ENCODE assay signal across 10 cellular contexts in genomic region chr10:132389631-132390454, GRCh38. TPM values are rescaled to one million over a fixed set of nuclear protein-coding genes. Genes with fewer than 3 reads are reported as not detected.
DNase-seq lines count a peak whose midpoint lies in the region; ATAC-seq and TF ChIP-seq lines count a peak whose summit lies in the region.
"Had no signal": no experiment of that assay in that cellular context is flagged by ENCODE, and none has a peak within 500 bp of the region (broad histone marks: within the 10 kb centered on the region; RNA-seq: fewer than 3 reads in every experiment).

No MANE protein-coding gene starts in this region.

- H3K27ac ChIP-seq in spleen = peak overlapping the region in 5 of 8 donors; percentile 61 to 82 (median 72)
- H3K27ac ChIP-seq: C4-2B, gastrocnemius medialis had no signal

- H3K4me3 ChIP-seq in spleen = no peak overlapping the region

- peak; percentile 8 for DNase-seq in activated CD8-positive, alpha-beta memory T cell treated with anti-CD3 and anti-CD28 coated beads, Interleukin-2, amount 50 U/mL, for 4 hours
- DNase-seq in activated CD8-positive, alpha-beta memory T cell treated with anti-CD3 and anti-CD28 coated beads for 24 hours = no peak
- DNase-seq in NCI-H2107 (lab: John Stamatoyannopoulos, UW) (peak; percentile 55), fibroblast of peridontal ligament (ENCODE audit: extremely low read depth) (peak; percentile 69), spleen (peak; percentile 80), DMS114 treated with DMSO at 0.1 percent for 48 hours (lab: John Stamatoyannopoulos, UW; ENCODE audit: unreplicated experiment) (no peak), mesenteric fat pad (ENCODE audit: low spot score) (no peak)

- TF ChIP-seq CTCF in spleen (IDR thresholded peaks at IDR 0.05 in 8 of 11, conservative IDR thresholded peaks at IDR 0.05 in 3 of 11) = no peak

- ATAC-seq in HG02623 (IDR thresholded peaks at IDR 0.05; ENCODE audit: unreplicated experiment) = no peak

- H3K36me3 ChIP-seq in spleen = no peaks in the 10 kb centered on the region
- H3K36me3 ChIP-seq: gastrocnemius medialis had no signal

- H3K27me3 ChIP-seq in spleen (replicated peaks in 1 of 7) = no peaks in the 10 kb centered on the region
- H3K27me3 ChIP-seq: gastrocnemius medialis had no signal

- peaks cover 24 to 79% (median 57%) of the 10 kb centered on the region in 6 donors for H3K4me1 ChIP-seq in spleen

- H3K9me3 ChIP-seq in spleen = no peaks in the 10 kb centered on the region
- H3K9me3 ChIP-seq: gastrocnemius medialis had no signal

- 57 to 74% (median 62%) methylated on average over 9 to 15 of the region's 15 CpGs for WGBS in spleen, 5 donors

- no peak for TF ChIP-seq POLR2A in spleen (IDR thresholded peaks at IDR 0.05)

- intact Hi-C loops in spleen (cut with DNase I; ENCODE audit: low total_unique reads) = loop anchor here (5.0 kb wide), 2 partner anchors 62 to 247 kb away; no protein-coding TSS in a partner anchor

RNA-seq across cellular contexts. Expression of gene PWWP2B, which starts 7.2 kb away (rescaled TPM):
- total RNA-seq in spleen (10 to 100 TPM; 24.8 to 41.7 (median 28.1) TPM), mesenteric fat pad (30.4 TPM)
- 10 to 100 TPM; 22.5 to 50.0 (median 27.8) TPM for polyA plus RNA-seq in spleen

RNA-seq across cellular contexts. Expression of gene LRRC27, which starts 57.9 kb away (rescaled TPM):
- 10 to 100 TPM; 11.9 to 29.9 (median 19.4) TPM for total RNA-seq in spleen
- 10 to 100 TPM in 1 of 3 donors, 1 to 10 TPM in 2; 6.1 to 13.0 (median 8.5) TPM for polyA plus RNA-seq in spleen
- 9.0 TPM for total RNA-seq in mesenteric fat pad

Comparison
In these comparisons a context has a peak if more than half of its experiments do, and no peak if none do; other contexts are left out.
1. DNase-seq: peak in activated CD8-positive, alpha-beta memory T cell treated with anti-CD3 and anti-CD28 coated beads, Interleukin-2, amount 50 U/mL, for 4 hours (single experiment), NCI-H2107 (single experiment), fibroblast of peridontal ligament (single experiment) and spleen (single experiment); none in activated CD8-positive, alpha-beta memory T cell treated with anti-CD3 and anti-CD28 coated beads for 24 hours (single experiment), DMS114 treated with DMSO at 0.1 percent for 48 hours (single experiment) and mesenteric fat pad (single experiment).